1 cellular context compared by ENCODE assay signal in the genomic region with DNA sequence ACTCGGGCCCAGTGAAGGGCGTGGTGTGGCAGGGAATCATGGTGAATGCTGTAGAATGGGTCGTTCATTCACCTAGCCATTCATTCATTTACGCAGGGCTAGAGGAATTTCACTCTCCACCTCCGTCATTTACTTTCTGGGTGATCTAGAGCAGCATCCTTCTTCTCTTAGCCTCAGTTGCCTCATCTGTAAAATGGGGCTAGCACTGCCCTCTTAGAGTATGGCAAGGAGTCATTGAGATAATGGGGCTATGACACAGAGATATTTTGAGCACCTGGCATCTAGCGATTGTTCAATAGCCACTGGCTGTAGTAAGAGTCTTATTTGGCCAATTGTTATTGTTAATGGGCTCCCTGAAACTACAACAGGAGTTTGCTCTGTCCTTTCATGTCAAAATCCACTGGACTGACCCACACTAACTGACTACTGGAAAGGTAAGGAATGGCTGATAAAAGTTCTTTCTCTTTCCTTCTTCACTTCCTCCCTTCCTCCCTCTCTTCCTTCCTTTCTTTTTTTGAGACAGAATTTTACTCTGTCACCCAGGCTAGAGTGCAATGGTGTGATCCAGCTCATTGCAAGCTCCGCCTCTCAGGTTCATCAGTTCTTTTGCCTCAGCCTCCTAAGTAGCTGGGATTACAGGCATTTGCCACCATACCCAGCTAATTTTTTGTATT.
A peak's percentile ranks its signal among the peaks of the same experiment; 100 is the strongest.
TF ChIP-seq lines count a peak whose summit lies in the region.

No MANE protein-coding gene starts in this region.

TF ChIP-seq in K562, 482 proteins besides CTCF, POLR2A, EP300 and RAD21 (continued from another document):
- TF ChIP-seq, protein P1, sequence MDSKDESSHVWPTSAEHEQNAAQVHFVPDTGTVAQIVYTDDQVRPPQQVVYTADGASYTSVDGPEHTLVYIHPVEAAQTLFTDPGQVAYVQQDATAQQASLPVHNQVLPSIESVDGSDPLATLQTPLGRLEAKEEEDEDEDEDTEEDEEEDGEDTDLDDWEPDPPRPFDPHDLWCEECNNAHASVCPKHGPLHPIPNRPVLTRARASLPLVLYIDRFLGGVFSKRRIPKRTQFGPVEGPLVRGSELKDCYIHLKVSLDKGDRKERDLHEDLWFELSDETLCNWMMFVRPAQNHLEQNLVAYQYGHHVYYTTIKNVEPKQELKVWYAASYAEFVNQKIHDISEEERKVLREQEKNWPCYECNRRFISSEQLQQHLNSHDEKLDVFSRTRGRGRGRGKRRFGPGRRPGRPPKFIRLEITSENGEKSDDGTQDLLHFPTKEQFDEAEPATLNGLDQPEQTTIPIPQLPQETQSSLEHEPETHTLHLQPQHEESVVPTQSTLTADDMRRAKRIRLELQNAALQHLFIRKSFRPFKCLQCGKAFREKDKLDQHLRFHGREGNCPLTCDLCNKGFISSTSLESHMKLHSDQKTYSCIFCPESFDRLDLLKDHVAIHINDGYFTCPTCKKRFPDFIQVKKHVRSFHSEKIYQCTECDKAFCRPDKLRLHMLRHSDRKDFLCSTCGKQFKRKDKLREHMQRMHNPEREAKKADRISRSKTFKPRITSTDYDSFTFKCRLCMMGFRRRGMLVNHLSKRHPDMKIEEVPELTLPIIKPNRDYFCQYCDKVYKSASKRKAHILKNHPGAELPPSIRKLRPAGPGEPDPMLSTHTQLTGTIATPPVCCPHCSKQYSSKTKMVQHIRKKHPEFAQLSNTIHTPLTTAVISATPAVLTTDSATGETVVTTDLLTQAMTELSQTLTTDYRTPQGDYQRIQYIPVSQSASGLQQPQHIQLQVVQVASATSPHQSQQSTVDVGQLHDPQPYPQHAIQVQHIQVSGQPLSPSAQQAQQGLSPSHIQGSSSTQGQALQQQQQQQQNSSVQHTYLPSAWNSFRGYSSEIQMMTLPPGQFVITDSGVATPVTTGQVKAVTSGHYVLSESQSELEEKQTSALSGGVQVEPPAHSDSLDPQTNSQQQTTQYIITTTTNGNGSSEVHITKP (IDR thresholded peaks at IDR 0.05; ENCODE audit: partially characterized antibody) = peak; percentile 91
- 0 out of 4 replicates have a peak, but pooled peaks have one; percentile 12 to 32 for TF ChIP-seq KDM1A (IDR thresholded peaks at IDR 0.05)
